In the genomic region with DNA sequence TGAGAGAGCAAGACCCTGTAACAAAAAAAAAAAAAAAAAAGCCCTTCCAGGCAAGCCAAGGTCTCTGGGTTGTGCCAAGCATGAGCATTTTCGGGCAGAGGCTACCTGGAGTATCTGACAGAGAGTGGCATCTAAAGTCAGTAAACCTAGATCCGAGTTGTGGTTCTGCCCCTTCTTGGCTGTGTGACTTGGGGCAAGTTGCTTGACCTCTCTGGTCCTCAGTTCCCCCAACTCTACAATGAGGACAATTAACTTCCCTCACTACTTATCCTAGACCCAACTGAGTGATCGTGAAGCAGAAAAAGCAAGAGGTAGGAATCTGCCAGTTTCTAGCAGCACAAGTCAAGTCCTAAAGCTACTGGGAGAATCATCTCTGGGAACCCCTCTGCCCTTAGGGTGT, we compare ENCODE assay signal across 27 cellular contexts.
"Had no signal": no experiment of that assay in that cellular context is flagged by ENCODE, and none has a peak within 500 bp of the region (broad histone marks: within the 10 kb centered on the region; RNA-seq: fewer than 3 reads in every experiment).

No MANE protein-coding gene starts in this region.

- DNase-seq: naive B cell; natural killer cell; occipital lobe; posterior cingulate gyrus; psoas muscle; right cardiac atrium; small intestine; stimulated activated CD4-positive, alpha-beta T cell treated with anti-CD3 and anti-CD28 coated beads, Interleukin-15, amount 100 ng/mL, for 24 hours; stimulated activated CD4-positive, alpha-beta T cell treated with anti-CD3 and anti-CD28 coated beads, Interleukin-2, amount 100 ng/mL, for 24 hours; stimulated activated CD4-positive, alpha-beta T cell treated with anti-CD3 and anti-CD28 coated beads, Interleukin-2, amount 100 ng/mL, for 48 hours; stimulated activated CD4-positive, alpha-beta T cell treated with anti-CD3 and anti-CD28 coated beads, Interleukin-4, amount 100 ng/mL, for 24 hours; stimulated activated naive B cell treated with anti-CD40 and anti-IgM and Interleukin-4, amounts not matched to agents 10 μg/mL and 1 μg/mL and 100 μg/mL, for 72 hours; stimulated activated naive CD4-positive, alpha-beta T cell treated with Interleukin-2 at 50 U/mL for 16 hours; stomach; tibial artery; transverse colon; upper lobe of right lung; uterus had no signal

- H3K79me2 ChIP-seq: parathyroid adenoma had no signal

- H3K27me3 Mint-ChIP-seq: naive B cell; progenitor cell of endocrine pancreas; stimulated activated naive B cell treated with anti-CD40 and anti-IgM and Interleukin-4, amounts not matched to agents 10 μg/mL and 1 μg/mL and 100 μg/mL, for 72 hours; stimulated activated naive CD8-positive, alpha-beta T cell treated with anti-CD3 and anti-CD28 coated beads, Interleukin-15, Interleukin-2, amounts not matched to agents 100 ng/mL and 50 ng/mL, for 24 hours; type B pancreatic cell had no signal

- H3K4me3 Mint-ChIP-seq: natural killer cell; nephron; neural progenitor cell; stimulated activated effector memory CD8-positive, alpha-beta T cell treated with anti-CD3 and anti-CD28 coated beads, Interleukin-12 subunit alpha, Interleukin-12 subunit beta, amount 100 ng/mL, for 72 hours; stimulated activated naive B cell treated with anti-CD40 and anti-IgM and Interleukin-4, amounts not matched to agents 10 μg/mL and 1 μg/mL and 100 μg/mL, for 72 hours; stimulated activated naive CD8-positive, alpha-beta T cell treated with anti-CD3 and anti-CD28 coated beads, Interleukin-15, Interleukin-2, amounts not matched to agents 100 ng/mL and 50 ng/mL, for 24 hours; type B pancreatic cell had no signal

- H2AFZ ChIP-seq: parathyroid adenoma had no signal

- H3K27ac Mint-ChIP-seq: natural killer cell; nephron; progenitor cell of endocrine pancreas; stimulated activated effector memory CD8-positive, alpha-beta T cell treated with anti-CD3 and anti-CD28 coated beads, Interleukin-12 subunit alpha, Interleukin-12 subunit beta, amount 100 ng/mL, for 72 hours; stimulated activated naive B cell treated with anti-CD40 and anti-IgM and Interleukin-4, amounts not matched to agents 10 μg/mL and 1 μg/mL and 100 μg/mL, for 72 hours; stimulated activated naive CD8-positive, alpha-beta T cell treated with anti-CD3 and anti-CD28 coated beads, Interleukin-15, Interleukin-2, amounts not matched to agents 100 ng/mL and 50 ng/mL, for 24 hours; type B pancreatic cell had no signal

- H3K9me3 ChIP-seq: ovary, psoas muscle, stomach, tibial artery, transverse colon, upper lobe of right lung, uterus had no signal

- H3K4me1 ChIP-seq: parathyroid adenoma, psoas muscle, stomach, tibial artery, transverse colon, upper lobe of right lung, uterus had no signal

- ATAC-seq: natural killer cell; psoas muscle; right cardiac atrium; sciatic nerve; stimulated activated effector memory CD8-positive, alpha-beta T cell treated with anti-CD3 and anti-CD28 coated beads, Interleukin-12 subunit alpha, Interleukin-12 subunit beta, amount 100 ng/mL, for 72 hours; stimulated activated naive B cell treated with anti-CD40 and anti-IgM and Interleukin-4, amounts not matched to agents 10 μg/mL and 1 μg/mL and 100 μg/mL, for 72 hours; upper lobe of right lung had no signal

- H3K36me3 Mint-ChIP-seq: natural killer cell had no signal

- H3K4me1 Mint-ChIP-seq: naive B cell; natural killer cell; nephron; stimulated activated effector memory CD8-positive, alpha-beta T cell treated with anti-CD3 and anti-CD28 coated beads, Interleukin-12 subunit alpha, Interleukin-12 subunit beta, amount 100 ng/mL, for 72 hours; stimulated activated naive B cell treated with anti-CD40 and anti-IgM and Interleukin-4, amounts not matched to agents 10 μg/mL and 1 μg/mL and 100 μg/mL, for 72 hours had no signal

- FAIRE-seq: small intestine had no signal

- H3K9me3 Mint-ChIP-seq: naive B cell; natural killer cell; nephron; neural progenitor cell; stimulated activated effector memory CD8-positive, alpha-beta T cell treated with anti-CD3 and anti-CD28 coated beads, Interleukin-12 subunit alpha, Interleukin-12 subunit beta, amount 100 ng/mL, for 72 hours; stimulated activated naive B cell treated with anti-CD40 and anti-IgM and Interleukin-4, amounts not matched to agents 10 μg/mL and 1 μg/mL and 100 μg/mL, for 72 hours; stimulated activated naive CD8-positive, alpha-beta T cell treated with anti-CD3 and anti-CD28 coated beads, Interleukin-15, Interleukin-2, amounts not matched to agents 100 ng/mL and 50 ng/mL, for 24 hours; type B pancreatic cell had no signal

- H3K4me3 ChIP-seq: neural progenitor cell, ovary, psoas muscle, stomach, tibial artery, transverse colon, upper lobe of right lung, uterus had no signal

- H3K27ac ChIP-seq: neural progenitor cell, ovary, parathyroid adenoma, psoas muscle, stomach, tibial artery, transverse colon, upper lobe of right lung, uterus had no signal

- H3K27me3 ChIP-seq: neural progenitor cell, ovary, stomach, tibial artery, transverse colon, upper lobe of right lung, uterus had no signal

- H3K36me3 ChIP-seq: neural progenitor cell, ovary, transverse colon, upper lobe of right lung, uterus had no signal

- H3K9ac ChIP-seq: neural progenitor cell, parathyroid adenoma had no signal
